18 cellular contexts compared by ENCODE assay signal in the genomic region with DNA sequence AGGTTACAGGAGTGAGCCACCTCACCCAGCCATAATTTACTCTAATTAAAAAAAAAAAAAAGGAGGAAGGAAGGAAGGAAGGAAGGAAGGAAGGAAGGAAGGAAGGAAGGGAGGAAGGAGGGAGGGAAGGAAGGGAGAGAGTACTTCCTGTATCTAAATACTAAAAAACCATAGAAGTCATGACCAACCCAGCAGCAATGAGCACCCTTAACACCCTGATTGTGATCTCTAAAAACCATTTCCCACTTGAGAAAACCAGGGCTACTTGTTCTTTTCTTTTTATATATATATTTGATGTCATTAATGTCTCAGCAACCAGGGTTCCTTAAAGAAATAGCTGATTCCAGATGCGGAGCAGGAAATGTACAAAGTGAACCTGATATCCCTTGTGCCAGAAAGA. TPM values are rescaled to one million over a fixed set of nuclear protein-coding genes. Genes with fewer than 3 reads are reported as not detected.
A peak's percentile ranks its signal among the peaks of the same experiment; 100 is the strongest.
DNase-seq lines count a peak whose midpoint lies in the region; ATAC-seq and TF ChIP-seq lines count a peak whose summit lies in the region.
"Had no signal": no experiment of that assay in that cellular context is flagged by ENCODE, and none has a peak within 500 bp of the region (broad histone marks: within the 10 kb centered on the region; RNA-seq: fewer than 3 reads in every experiment).

No MANE protein-coding gene starts in this region.

- no peak for ATAC-seq in stimulated activated naive CD8-positive, alpha-beta T cell treated with anti-CD3 and anti-CD28 coated beads, Interleukin-15, Interleukin-2, amounts not matched to agents 100 U/mL and 50 U/mL, for 24 hours
- ATAC-seq in HG02885 (IDR thresholded peaks at IDR 0.05; ENCODE audit: poor library complexity, unreplicated experiment) = no peak

- H3K36me3 ChIP-seq in urinary bladder (ENCODE audit: insufficient read depth) = no peaks in the 10 kb centered on the region
- H3K36me3 ChIP-seq: brain microvascular endothelial cell, SJCRH30, transverse colon had no signal

- peak overlapping the region; percentile 75 for H3K27ac Mint-ChIP-seq in stimulated activated naive CD8-positive, alpha-beta T cell treated with anti-CD3 and anti-CD28 coated beads, Interleukin-15, Interleukin-2, amounts not matched to agents 100 ng/mL and 50 ng/mL, for 24 hours
- H3K27ac Mint-ChIP-seq in T-helper 2 cell treated with Interferon-gamma antibody and Interleukin-4, amounts not matched to agents 5 μg/mL and 100 μg/mL, for 36 hours = peak overlapping the region; percentile 84
- H3K27ac Mint-ChIP-seq in chondrocyte (ENCODE audit: unreplicated experiment) = no peak overlapping the region
- H3K27ac Mint-ChIP-seq: B cell had no signal

- TF ChIP-seq CTCF in chondrocyte (IDR thresholded peaks at IDR 0.05) = no peak

- no peak for DNase-seq in stimulated activated naive CD8-positive, alpha-beta T cell treated with anti-CD3 and anti-CD28 coated beads, Interleukin-15, Interleukin-2, amounts not matched to agents 100 U/mL and 50 U/mL, for 24 hours
- no peak for DNase-seq in T-helper 2 cell treated with Interferon-gamma antibody and Interleukin-4, amounts not matched to agents 5 μg/mL and 100 μg/mL, for 36 hours (ENCODE audit: low spot score)
- DNase-seq in epithelial cell of prostate (ENCODE audit: low read depth, low spot score) (no peak), inferior parietal cortex (ENCODE audit: extremely low spot score) (no peak), chondrocyte (ENCODE audit: low spot score) (no peak)
- DNase-seq: dermis blood vessel endothelial cell, DMS 273 treated with DMSO at 0.1 percent for 48 hours, NCI-H69, SJCRH30, T-helper 9 cell, transverse colon had no signal

- peaks cover 6% of the 10 kb centered on the region for H3K36me3 Mint-ChIP-seq in stimulated activated naive CD8-positive, alpha-beta T cell treated with anti-CD3 and anti-CD28 coated beads, Interleukin-15, Interleukin-2, amounts not matched to agents 100 ng/mL and 50 ng/mL, for 24 hours (ENCODE audit: low read depth)
- H3K36me3 Mint-ChIP-seq in T-helper 2 cell treated with Interferon-gamma antibody and Interleukin-4, amounts not matched to agents 5 μg/mL and 100 μg/mL, for 36 hours (ENCODE audit: low read depth) = peaks cover 9% of the 10 kb centered on the region
- no peaks in the 10 kb centered on the region for H3K36me3 Mint-ChIP-seq in chondrocyte (ENCODE audit: low read depth)

- peaks cover 4% of the 10 kb centered on the region for H3K9me3 Mint-ChIP-seq in stimulated activated naive CD8-positive, alpha-beta T cell treated with anti-CD3 and anti-CD28 coated beads, Interleukin-15, Interleukin-2, amounts not matched to agents 100 ng/mL and 50 ng/mL, for 24 hours
- H3K9me3 Mint-ChIP-seq in T-helper 2 cell treated with Interferon-gamma antibody and Interleukin-4, amounts not matched to agents 5 μg/mL and 100 μg/mL, for 36 hours = peaks cover 4% of the 10 kb centered on the region
- H3K9me3 Mint-ChIP-seq in chondrocyte (ENCODE audit: low read depth) = peaks cover 3% of the 10 kb centered on the region

- no peaks in the 10 kb centered on the region for H3K27me3 Mint-ChIP-seq in stimulated activated naive CD8-positive, alpha-beta T cell treated with anti-CD3 and anti-CD28 coated beads, Interleukin-15, Interleukin-2, amounts not matched to agents 100 ng/mL and 50 ng/mL, for 24 hours
- no peaks in the 10 kb centered on the region for H3K27me3 Mint-ChIP-seq in T-helper 2 cell treated with Interferon-gamma antibody and Interleukin-4, amounts not matched to agents 5 μg/mL and 100 μg/mL, for 36 hours (ENCODE audit: low read depth)
- no peaks in the 10 kb centered on the region for H3K27me3 Mint-ChIP-seq in chondrocyte (ENCODE audit: low read depth)
- H3K27me3 Mint-ChIP-seq: B cell had no signal

- peaks cover 75% of the 10 kb centered on the region for H3K4me1 Mint-ChIP-seq in stimulated activated naive CD8-positive, alpha-beta T cell treated with anti-CD3 and anti-CD28 coated beads, Interleukin-15, Interleukin-2, amounts not matched to agents 100 ng/mL and 50 ng/mL, for 24 hours (ENCODE audit: low read depth)
- H3K4me1 Mint-ChIP-seq in T-helper 2 cell treated with Interferon-gamma antibody and Interleukin-4, amounts not matched to agents 5 μg/mL and 100 μg/mL, for 36 hours (ENCODE audit: low read depth) = peaks cover 38% of the 10 kb centered on the region
- peaks cover 21% of the 10 kb centered on the region for H3K4me1 Mint-ChIP-seq in chondrocyte (ENCODE audit: low read depth)

- H3K27ac ChIP-seq in epithelial cell of prostate (peak overlapping the region; percentile 24), urinary bladder (ENCODE audit: low read depth) (peak overlapping the region; percentile 23)
- H3K27ac ChIP-seq: SJCRH30, skin epidermis had no signal

- WGBS in urinary bladder = 97% methylated on average over 1 of the region's 1 CpG

- no peak overlapping the region for H3K4me3 ChIP-seq in urinary bladder (ENCODE audit: low read depth, low read length)
- H3K4me3 ChIP-seq: SJCRH30, skin epidermis, transverse colon had no signal

- H3K4me3 Mint-ChIP-seq in stimulated activated naive CD8-positive, alpha-beta T cell treated with anti-CD3 and anti-CD28 coated beads, Interleukin-15, Interleukin-2, amounts not matched to agents 100 ng/mL and 50 ng/mL, for 24 hours = peak overlapping the region; percentile 39
- peak overlapping the region; percentile 27 for H3K4me3 Mint-ChIP-seq in T-helper 2 cell treated with Interferon-gamma antibody and Interleukin-4, amounts not matched to agents 5 μg/mL and 100 μg/mL, for 36 hours
- H3K4me3 Mint-ChIP-seq in chondrocyte (ENCODE audit: unreplicated experiment) = no peak overlapping the region

- no peaks in the 10 kb centered on the region for H3K4me1 ChIP-seq in urinary bladder (ENCODE audit: insufficient read depth)
- H3K4me1 ChIP-seq: parathyroid adenoma had no signal

RNA-seq across cellular contexts. Expression of a gene that starts 31.2 kb away (rescaled TPM):
- total RNA-seq in urinary bladder (72.0 TPM), chondrocyte (26.5 to 33.5 TPM (median 26.5 TPM) in 3 replicates)
- polyA plus RNA-seq in urinary bladder = 19.1 TPM

RNA-seq across cellular contexts. Expression of a gene that starts 31.6 kb away (rescaled TPM):
- 40.8 TPM for total RNA-seq in urinary bladder
- 25.2 TPM for polyA plus RNA-seq in urinary bladder
- 39.1 to 44.5 TPM (median 39.4 TPM) in 3 replicates for total RNA-seq in chondrocyte
